In the genomic region with DNA sequence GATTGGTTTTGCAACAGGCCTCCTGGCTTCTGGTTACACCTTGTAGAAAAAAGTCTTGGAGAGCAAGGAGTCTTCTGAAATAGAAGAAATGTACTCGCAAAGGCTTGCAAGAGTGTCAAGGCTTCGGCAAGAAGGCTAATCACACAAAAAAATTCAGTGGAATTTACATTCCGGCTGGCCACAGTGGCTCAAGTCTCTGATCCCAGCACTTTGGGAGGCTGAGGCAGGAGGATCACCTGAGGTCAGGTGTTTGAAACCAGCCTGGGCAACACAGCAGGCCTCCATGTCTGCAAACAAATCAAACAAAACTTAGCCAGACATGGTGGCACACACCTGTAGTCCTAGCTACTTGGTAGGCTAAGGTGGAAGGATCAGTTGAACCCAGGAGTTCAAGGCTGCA, we compare ENCODE assay signal across 18 cellular contexts.
DNase-seq lines count a peak whose midpoint lies in the region; ATAC-seq and TF ChIP-seq lines count a peak whose summit lies in the region.
"Had no signal": no experiment of that assay in that cellular context is flagged by ENCODE, and none has a peak within 500 bp of the region (broad histone marks: within the 10 kb centered on the region; RNA-seq: fewer than 3 reads in every experiment).

No MANE protein-coding gene starts in this region.

- no peaks in the 10 kb centered on the region for H3K9me3 ChIP-seq in neutrophil
- H3K9me3 ChIP-seq: BLaER1, HAP-1 had no signal

- H3K27me3 ChIP-seq in HL-60 (ENCODE audit: insufficient read depth, poor library complexity, severe bottlenecking) (no peaks in the 10 kb centered on the region), neutrophil (no peaks in the 10 kb centered on the region)
- H3K27me3 ChIP-seq: BLaER1 had no signal

- H3K27ac ChIP-seq in HL-60 (replicated peaks) (peak overlapping the region; percentile 82), VCaP (peak overlapping the region; percentile 15; the same call in 1 of the 2 replicates), neutrophil (peak overlapping the region; percentile 85)
- H3K27ac ChIP-seq: BLaER1, C4-2B had no signal

- TF ChIP-seq CTCF in HL-60 (IDR thresholded peaks at IDR 0.05; ENCODE audit: insufficient read depth, low read length) (no peak), VCaP (conservative IDR thresholded peaks at IDR 0.05) (no peak), neutrophil (IDR thresholded peaks at IDR 0.05) (no peak)

- H3K4me3 ChIP-seq in HL-60 (replicated peaks; ENCODE audit: insufficient read depth, low read length) (no peak overlapping the region), neutrophil (ENCODE audit: low read depth in 1 of 2, low read length in 1 of 2) (no peak overlapping the region)
- H3K4me3 ChIP-seq: BLaER1, GM12878, HAP-1 had no signal

- no peaks in the 10 kb centered on the region for H3K36me3 ChIP-seq in neutrophil
- H3K36me3 ChIP-seq: BLaER1, HAP-1 had no signal

- no peak for ATAC-seq in GM21423 (IDR thresholded peaks at IDR 0.05; ENCODE audit: unreplicated experiment)
- no peak for ATAC-seq in HG03521 (IDR thresholded peaks at IDR 0.05; ENCODE audit: unreplicated experiment)
- ATAC-seq: GM12878 had no signal

- peaks cover 49 to 50% of the 10 kb centered on the region in 2 experiments for H3K4me1 ChIP-seq in neutrophil (ENCODE audit: control insufficient read depth in 1 of 2, insufficient read depth in 1 of 2, low read depth in 1 of 2, low read length in 1 of 2)
- H3K4me1 ChIP-seq: HAP-1 had no signal

- DNase-seq in HL-60 (ENCODE audit: low read depth in 1 of 2, low spot score in 1 of 2) (no peak), NCI-H146 treated with DMSO at 0.1 percent for 48 hours (lab: John Stamatoyannopoulos, UW; ENCODE audit: unreplicated experiment) (no peak)
- DNase-seq: CD4-positive, alpha-beta T cell; CD8-positive, alpha-beta memory T cell; DMS 273 treated with DMSO at 0.1 percent for 48 hours; DMS79; EL; GDM1; GOT3; HFFc6 had no signal

Comparison
In these comparisons a context has a peak if more than half of its experiments do, and no peak if none do; other contexts are left out.
1. H3K27ac ChIP-seq: peak in every context shown above with its lines; median percentile 85 in neutrophil; 82 in HL-60; 15 in VCaP.